8 cellular contexts compared by ENCODE assay signal in the genomic region with DNA sequence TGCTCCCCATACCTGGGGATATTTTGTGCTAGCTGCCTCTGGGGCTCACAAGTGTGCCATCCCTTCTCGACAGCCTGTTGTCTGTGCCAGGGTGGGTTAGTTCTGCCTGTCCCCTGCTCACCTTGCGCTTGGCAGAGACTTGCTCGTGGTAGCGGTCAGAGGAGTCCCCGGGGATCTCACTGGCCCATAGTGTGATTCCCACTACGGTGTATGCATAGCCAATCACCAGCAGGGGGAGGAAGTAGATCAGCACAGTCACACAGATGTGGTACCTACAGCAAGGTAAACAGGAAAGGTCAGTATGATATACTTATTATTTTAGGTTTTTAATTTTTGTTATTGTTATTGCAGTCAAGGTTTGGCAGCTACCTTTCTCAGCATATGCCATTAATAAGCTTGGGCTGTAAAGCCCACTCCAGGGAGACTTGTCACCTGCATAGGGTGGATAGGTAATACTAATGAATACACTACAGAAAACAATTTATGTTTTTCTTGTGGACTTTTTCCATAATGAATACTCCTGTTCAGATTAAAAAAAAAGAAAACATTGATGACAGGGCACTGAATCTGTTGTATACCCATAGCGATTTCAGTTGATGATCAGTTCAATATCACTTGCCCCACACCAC.
DNase-seq lines count a peak whose midpoint lies in the region; ATAC-seq and TF ChIP-seq lines count a peak whose summit lies in the region.

No MANE protein-coding gene starts in this region.

- no peaks in the 10 kb centered on the region for H3K27me3 ChIP-seq in tibial nerve

- H3K9me3 Mint-ChIP-seq in activated CD8-positive, alpha-beta T cell treated with anti-CD3 and anti-CD28 coated beads for 36 hours, result no peaks in the 10 kb centered on the region

- H3K36me3 Mint-ChIP-seq in activated CD8-positive, alpha-beta T cell treated with anti-CD3 and anti-CD28 coated beads for 36 hours (ENCODE audit: low read depth), result no peaks in the 10 kb centered on the region

- H3K9me3 ChIP-seq in tibial nerve, result no peaks in the 10 kb centered on the region

- DNase-seq in AG20443 (ENCODE audit: low spot score) (peak; percentile 30), GM13977 (ENCODE audit: low spot score) (peak; percentile 47), NCI-H1105 (lab: John Stamatoyannopoulos, UW) (peak; percentile 28), left lobe of liver (ENCODE audit: low spot score) (no peak), activated gamma-delta T cell (lab: John Stamatoyannopoulos, UW) (no peak), tibial nerve (ENCODE audit: low spot score in 2 of 2) (no peak)
- peak; percentile 10 for DNase-seq in activated CD8-positive, alpha-beta T cell treated with anti-CD3 and anti-CD28 coated beads for 36 hours

- intact Hi-C loops in activated CD8-positive, alpha-beta T cell treated with anti-CD3 and anti-CD28 coated beads for 36 hours (cut with micrococcal nuclease), result loop anchor here (10.0 kb wide), 1 partner anchor 129 kb away; no protein-coding TSS in a partner anchor

- in situ Hi-C loops in GM13977 (cut with MboI; ENCODE audit: low pct_unique_long_range_greater_than_20kb, low sequenced_read_pairs, unreplicated experiment), result loop anchor here (25.0 kb wide), 1 partner anchor 559 kb away; no protein-coding TSS in a partner anchor

- TF ChIP-seq POLR2A in tibial nerve (IDR thresholded peaks at IDR 0.05), result no peak

- ATAC-seq in HG02610 (IDR thresholded peaks at IDR 0.05; ENCODE audit: unreplicated experiment) (peak; percentile 46), left lobe of liver (peak; percentile 93)
- ATAC-seq in activated CD8-positive, alpha-beta T cell treated with anti-CD3 and anti-CD28 coated beads for 36 hours, result peak; percentile 60

- H3K4me1 ChIP-seq in tibial nerve, result no peaks in the 10 kb centered on the region

- no peak overlapping the region for H3K4me3 ChIP-seq in tibial nerve

- CTCF ChIA-PET in activated CD8-positive, alpha-beta T cell treated with anti-CD3 and anti-CD28 coated beads for 36 hours (lab: Charles Lee), result interaction anchor here (1.0 to 2.4 kb wide), 2 partner anchors 13 to 351 kb away, joined by 3 to 23 read pairs; no protein-coding TSS in a partner anchor

- no peaks in the 10 kb centered on the region for H3K4me1 Mint-ChIP-seq in activated CD8-positive, alpha-beta T cell treated with anti-CD3 and anti-CD28 coated beads for 36 hours (ENCODE audit: low read depth)

- peaks cover 0 to 3% (median 0%) of the 10 kb centered on the region in 3 donors for H3K36me3 ChIP-seq in tibial nerve

- TF ChIP-seq CTCF in GM13977 (IDR thresholded peaks at IDR 0.05; ENCODE audit: extremely low read depth, insufficient read depth, missing control alignments), result peak; percentile 72
- peak; percentile 54 for TF ChIP-seq CTCF in activated CD8-positive, alpha-beta T cell treated with anti-CD3 and anti-CD28 coated beads for 36 hours (IDR thresholded peaks at IDR 0.05)
- peak in 1 of 5 experiments; percentile 24 for TF ChIP-seq CTCF in tibial nerve (IDR thresholded peaks at IDR 0.05)

- WGBS in tibial nerve, 2 donors, result 58 to 63% methylated on average over 7 of the region's 7 CpGs

- no peak overlapping the region for H3K4me3 Mint-ChIP-seq in activated CD8-positive, alpha-beta T cell treated with anti-CD3 and anti-CD28 coated beads for 36 hours

- H3K27me3 Mint-ChIP-seq in activated CD8-positive, alpha-beta T cell treated with anti-CD3 and anti-CD28 coated beads for 36 hours, result no peaks in the 10 kb centered on the region

- H3K27ac ChIP-seq in tibial nerve, result no peak overlapping the region

- POLR2A ChIA-PET in activated CD8-positive, alpha-beta T cell treated with anti-CD3 and anti-CD28 coated beads for 36 hours (lab: Charles Lee), result no interaction called here

- no peak for TF ChIP-seq EP300 in tibial nerve (IDR thresholded peaks at IDR 0.05)

- H3K27ac Mint-ChIP-seq in activated CD8-positive, alpha-beta T cell treated with anti-CD3 and anti-CD28 coated beads for 36 hours, result no peak overlapping the region

Comparison
In these comparisons a context has a peak if more than half of its experiments do, and no peak if none do; other contexts are left out.
1. DNase-seq: peak in AG20443 (single experiment), GM13977 (single experiment), NCI-H1105 (single experiment) and activated CD8-positive, alpha-beta T cell treated with anti-CD3 and anti-CD28 coated beads for 36 hours (single experiment); none in left lobe of liver (single experiment), activated gamma-delta T cell (single experiment) and tibial nerve (0 of 2).
2. Peak in every context shown above with its lines, with median percentiles within 50 percentile points of each other: ATAC-seq.